31 cellular contexts compared by ENCODE assay signal in genomic region chrX:121093011-121093410, GRCh38.
"Had no signal": no experiment of that assay in that cellular context is flagged by ENCODE, and none has a peak within 500 bp of the region (broad histone marks: within the 10 kb centered on the region; RNA-seq: fewer than 3 reads in every experiment).

No MANE protein-coding gene starts in this region.

- H3K27me3 Mint-ChIP-seq: activated B cell treated with CpG ODN at 0.5 μM for 24 hours; activated naive CD4-positive, alpha-beta T cell treated with anti-CD3 and anti-CD28 coated beads, Interleukin-2, amount 50 U/mL, for 24 hours; activated naive CD8-positive, alpha-beta T cell treated with anti-CD3 and anti-CD28 coated beads, Interleukin-2, amount 50 U/mL, for 24 hours; activated T-helper 17 cell treated with anti-CD3 and anti-CD28 coated beads, Interleukin-2, amount 50 U/mL, for 72 hours; progenitor cell of endocrine pancreas had no signal

- H3K9me3 Mint-ChIP-seq: activated B cell treated with CpG ODN at 0.5 μM for 24 hours; activated CD8-positive, alpha-beta T cell treated with anti-CD3 and anti-CD28 coated beads for 36 hours; activated naive CD4-positive, alpha-beta T cell treated with anti-CD3 and anti-CD28 coated beads, Interleukin-2, amount 50 U/mL, for 24 hours; activated naive CD8-positive, alpha-beta T cell treated with anti-CD3 and anti-CD28 coated beads, Interleukin-2, amount 50 U/mL, for 24 hours; activated T-cell treated with anti-CD3 and anti-CD28 coated beads, Interleukin-2, amount 50 U/mL, for 4 hours; activated T-helper 17 cell treated with anti-CD3 and anti-CD28 coated beads, Interleukin-2, amount 50 U/mL, for 72 hours; stimulated activated naive B cell treated with anti-CD40 and anti-IgM and Interleukin-4, amounts not matched to agents 10 μg/mL and 1 μg/mL and 100 μg/mL, for 72 hours had no signal

- ATAC-seq: activated CD8-positive, alpha-beta T cell treated with anti-CD3 and anti-CD28 coated beads for 36 hours; activated naive CD8-positive, alpha-beta T cell treated with anti-CD3 and anti-CD28 coated beads, Interleukin-2, amount 50 U/mL, for 24 hours; activated T-cell treated with anti-CD3 and anti-CD28 coated beads, Interleukin-2, amount 50 U/mL, for 4 hours; activated T-helper 17 cell treated with anti-CD3 and anti-CD28 coated beads, Interleukin-2, amount 50 U/mL, for 72 hours; gastroesophageal sphincter; left colon; stimulated activated naive B cell treated with anti-CD40 and anti-IgM and Interleukin-4, amounts not matched to agents 10 μg/mL and 1 μg/mL and 100 μg/mL, for 72 hours had no signal

- H3K27me3 ChIP-seq: esophagus squamous epithelium, gastroesophageal sphincter, hepatocyte, neutrophil, sigmoid colon, stomach, thyroid gland, upper lobe of left lung, vagina had no signal

- H3K36me3 ChIP-seq: esophagus squamous epithelium, gastroesophageal sphincter, neutrophil, sigmoid colon, stomach, thyroid gland, upper lobe of left lung, vagina had no signal

- DNase-seq: activated B cell treated with CpG ODN at 0.5 μM for 24 hours; activated CD4-positive, alpha-beta T cell treated with anti-CD3 and anti-CD28 coated beads, Interleukin-2, amount 50 U/mL, for 1 hour; activated CD8-positive, alpha-beta T cell treated with anti-CD3 and anti-CD28 coated beads for 36 hours; activated gamma-delta T cell treated with Interleukin-2 at 50 U/mL for 16 hours; activated naive CD8-positive, alpha-beta T cell treated with anti-CD3 and anti-CD28 coated beads, Interleukin-2, amount 50 U/mL, for 24 hours; activated T-cell treated with anti-CD3 and anti-CD28 coated beads, Interleukin-2, amount 50 U/mL, for 4 hours; dermis blood vessel endothelial cell; effector CD4-positive, alpha-beta T cell; esophagus squamous epithelium; kidney; left colon; mammary epithelial cell; naive B cell; nephron progenitor cell; retina; sigmoid colon; stimulated activated CD4-positive, alpha-beta T cell treated with anti-CD3 and anti-CD28 coated beads, Interleukin-15, amount 100 ng/mL, for 24 hours; stimulated activated CD4-positive, alpha-beta T cell treated with anti-CD3 and anti-CD28 coated beads, Interleukin-2, amount 100 ng/mL, for 24 hours; stimulated activated naive B cell treated with anti-CD40 and anti-IgM and Interleukin-4, amounts not matched to agents 10 μg/mL and 1 μg/mL and 100 μg/mL, for 72 hours; stomach; thyroid gland; upper lobe of left lung had no signal

- H3K4me2 ChIP-seq: hepatocyte, smooth muscle cell had no signal

- H3K79me2 ChIP-seq: hepatocyte had no signal

- H3K27ac Mint-ChIP-seq: activated B cell treated with CpG ODN at 0.5 μM for 24 hours; activated CD8-positive, alpha-beta T cell treated with anti-CD3 and anti-CD28 coated beads for 36 hours; activated naive CD4-positive, alpha-beta T cell treated with anti-CD3 and anti-CD28 coated beads, Interleukin-2, amount 50 U/mL, for 24 hours; activated naive CD8-positive, alpha-beta T cell treated with anti-CD3 and anti-CD28 coated beads, Interleukin-2, amount 50 U/mL, for 24 hours; activated T-helper 17 cell treated with anti-CD3 and anti-CD28 coated beads, Interleukin-2, amount 50 U/mL, for 72 hours; mesothelial cell of epicardium; naive B cell; nephron progenitor cell; progenitor cell of endocrine pancreas; stimulated activated naive B cell treated with anti-CD40 and anti-IgM and Interleukin-4, amounts not matched to agents 10 μg/mL and 1 μg/mL and 100 μg/mL, for 72 hours had no signal

- H2AFZ ChIP-seq: hepatocyte had no signal

- H3K4me3 ChIP-seq: esophagus squamous epithelium, gastroesophageal sphincter, hepatocyte, sigmoid colon, smooth muscle cell, stomach, thyroid gland, upper lobe of left lung, vagina had no signal

- H3K36me3 Mint-ChIP-seq: activated naive CD4-positive, alpha-beta T cell treated with anti-CD3 and anti-CD28 coated beads, Interleukin-2, amount 50 U/mL, for 24 hours; mesothelial cell of epicardium; naive B cell; stimulated activated naive B cell treated with anti-CD40 and anti-IgM and Interleukin-4, amounts not matched to agents 10 μg/mL and 1 μg/mL and 100 μg/mL, for 72 hours had no signal

- H3K4me1 ChIP-seq: esophagus squamous epithelium, gastroesophageal sphincter, sigmoid colon, stomach, thyroid gland, upper lobe of left lung, vagina had no signal

- H3K27ac ChIP-seq: esophagus squamous epithelium, gastroesophageal sphincter, hepatocyte, neutrophil, sigmoid colon, stomach, thyroid gland, upper lobe of left lung, vagina had no signal

- H3K4me1 Mint-ChIP-seq: activated B cell treated with CpG ODN at 0.5 μM for 24 hours; activated naive CD4-positive, alpha-beta T cell treated with anti-CD3 and anti-CD28 coated beads, Interleukin-2, amount 50 U/mL, for 24 hours; activated naive CD8-positive, alpha-beta T cell treated with anti-CD3 and anti-CD28 coated beads, Interleukin-2, amount 50 U/mL, for 24 hours; activated T-helper 17 cell treated with anti-CD3 and anti-CD28 coated beads, Interleukin-2, amount 50 U/mL, for 72 hours; mesothelial cell of epicardium; naive B cell; nephron progenitor cell; stimulated activated naive B cell treated with anti-CD40 and anti-IgM and Interleukin-4, amounts not matched to agents 10 μg/mL and 1 μg/mL and 100 μg/mL, for 72 hours had no signal

- H3K9me3 ChIP-seq: esophagus squamous epithelium, gastroesophageal sphincter, neutrophil, sigmoid colon, stomach, thyroid gland, upper lobe of left lung, vagina had no signal

- H3K4me3 Mint-ChIP-seq: activated B cell treated with CpG ODN at 0.5 μM for 24 hours; activated CD8-positive, alpha-beta T cell treated with anti-CD3 and anti-CD28 coated beads for 36 hours; activated naive CD4-positive, alpha-beta T cell treated with anti-CD3 and anti-CD28 coated beads, Interleukin-2, amount 50 U/mL, for 24 hours; activated naive CD8-positive, alpha-beta T cell treated with anti-CD3 and anti-CD28 coated beads, Interleukin-2, amount 50 U/mL, for 24 hours; activated T-cell treated with anti-CD3 and anti-CD28 coated beads, Interleukin-2, amount 50 U/mL, for 4 hours; activated T-helper 17 cell treated with anti-CD3 and anti-CD28 coated beads, Interleukin-2, amount 50 U/mL, for 72 hours; mesothelial cell of epicardium; naive B cell; nephron progenitor cell; stimulated activated naive B cell treated with anti-CD40 and anti-IgM and Interleukin-4, amounts not matched to agents 10 μg/mL and 1 μg/mL and 100 μg/mL, for 72 hours had no signal
